In the genomic region with DNA sequence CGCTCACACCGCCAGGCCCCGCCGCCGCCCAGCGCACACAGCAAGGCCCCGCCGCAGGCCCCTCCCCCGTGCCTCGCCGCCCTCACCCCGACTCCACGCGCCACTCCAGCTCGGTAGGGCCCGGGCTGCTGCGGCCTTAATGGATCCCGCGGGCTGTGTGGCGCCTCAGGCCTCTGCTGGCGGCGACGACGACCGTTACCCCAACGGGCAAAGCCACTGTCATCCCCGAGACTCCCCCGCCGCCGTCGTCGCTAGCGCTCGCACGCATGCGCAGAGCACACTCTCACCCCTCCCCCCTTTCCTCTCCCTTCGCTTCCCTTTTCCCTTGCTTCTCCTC, we compare ENCODE assay signal across 1 cellular context.
TF ChIP-seq lines count a peak whose summit lies in the region.

A gene with protein sequence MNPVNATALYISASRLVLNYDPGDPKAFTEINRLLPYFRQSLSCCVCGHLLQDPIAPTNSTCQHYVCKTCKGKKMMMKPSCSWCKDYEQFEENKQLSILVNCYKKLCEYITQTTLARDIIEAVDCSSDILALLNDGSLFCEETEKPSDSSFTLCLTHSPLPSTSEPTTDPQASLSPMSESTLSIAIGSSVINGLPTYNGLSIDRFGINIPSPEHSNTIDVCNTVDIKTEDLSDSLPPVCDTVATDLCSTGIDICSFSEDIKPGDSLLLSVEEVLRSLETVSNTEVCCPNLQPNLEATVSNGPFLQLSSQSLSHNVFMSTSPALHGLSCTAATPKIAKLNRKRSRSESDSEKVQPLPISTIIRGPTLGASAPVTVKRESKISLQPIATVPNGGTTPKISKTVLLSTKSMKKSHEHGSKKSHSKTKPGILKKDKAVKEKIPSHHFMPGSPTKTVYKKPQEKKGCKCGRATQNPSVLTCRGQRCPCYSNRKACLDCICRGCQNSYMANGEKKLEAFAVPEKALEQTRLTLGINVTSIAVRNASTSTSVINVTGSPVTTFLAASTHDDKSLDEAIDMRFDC (minus strand): TSS at position 272 of the 337 bp plus-strand sequence. CDS start 1,222 bp downstream, outside the sequence.

TF ChIP-seq in HepG2, 621 proteins besides CTCF, POLR2A, EP300 and RAD21 (continued from another document):
- TF ChIP-seq PHF20 (CRISPR knock-in tag; IDR thresholded peaks at IDR 0.05): peak; percentile 15; the same call in 1 of the 2 replicates
- TF ChIP-seq ZNF598 (CRISPR knock-in tag; IDR thresholded peaks at IDR 0.05; ENCODE audit: borderline replicate concordance): no peak
- TF ChIP-seq ZNF343 (CRISPR knock-in tag; IDR thresholded peaks at IDR 0.05): peak; percentile 74; the same call in 1 of the 2 replicates
- no peak for TF ChIP-seq HMGA1 (CRISPR knock-in tag; conservative IDR thresholded peaks at IDR 0.05)
- TF ChIP-seq ZBTB42 (CRISPR knock-in tag; IDR thresholded peaks at IDR 0.05): peak; percentile 18; the same call in 1 of the 2 replicates
- TF ChIP-seq, protein P1, sequence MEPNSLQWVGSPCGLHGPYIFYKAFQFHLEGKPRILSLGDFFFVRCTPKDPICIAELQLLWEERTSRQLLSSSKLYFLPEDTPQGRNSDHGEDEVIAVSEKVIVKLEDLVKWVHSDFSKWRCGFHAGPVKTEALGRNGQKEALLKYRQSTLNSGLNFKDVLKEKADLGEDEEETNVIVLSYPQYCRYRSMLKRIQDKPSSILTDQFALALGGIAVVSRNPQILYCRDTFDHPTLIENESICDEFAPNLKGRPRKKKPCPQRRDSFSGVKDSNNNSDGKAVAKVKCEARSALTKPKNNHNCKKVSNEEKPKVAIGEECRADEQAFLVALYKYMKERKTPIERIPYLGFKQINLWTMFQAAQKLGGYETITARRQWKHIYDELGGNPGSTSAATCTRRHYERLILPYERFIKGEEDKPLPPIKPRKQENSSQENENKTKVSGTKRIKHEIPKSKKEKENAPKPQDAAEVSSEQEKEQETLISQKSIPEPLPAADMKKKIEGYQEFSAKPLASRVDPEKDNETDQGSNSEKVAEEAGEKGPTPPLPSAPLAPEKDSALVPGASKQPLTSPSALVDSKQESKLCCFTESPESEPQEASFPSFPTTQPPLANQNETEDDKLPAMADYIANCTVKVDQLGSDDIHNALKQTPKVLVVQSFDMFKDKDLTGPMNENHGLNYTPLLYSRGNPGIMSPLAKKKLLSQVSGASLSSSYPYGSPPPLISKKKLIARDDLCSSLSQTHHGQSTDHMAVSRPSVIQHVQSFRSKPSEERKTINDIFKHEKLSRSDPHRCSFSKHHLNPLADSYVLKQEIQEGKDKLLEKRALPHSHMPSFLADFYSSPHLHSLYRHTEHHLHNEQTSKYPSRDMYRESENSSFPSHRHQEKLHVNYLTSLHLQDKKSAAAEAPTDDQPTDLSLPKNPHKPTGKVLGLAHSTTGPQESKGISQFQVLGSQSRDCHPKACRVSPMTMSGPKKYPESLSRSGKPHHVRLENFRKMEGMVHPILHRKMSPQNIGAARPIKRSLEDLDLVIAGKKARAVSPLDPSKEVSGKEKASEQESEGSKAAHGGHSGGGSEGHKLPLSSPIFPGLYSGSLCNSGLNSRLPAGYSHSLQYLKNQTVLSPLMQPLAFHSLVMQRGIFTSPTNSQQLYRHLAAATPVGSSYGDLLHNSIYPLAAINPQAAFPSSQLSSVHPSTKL (CRISPR knock-in tag; IDR thresholded peaks at IDR 0.05): no peak
- TF ChIP-seq, protein P2, sequence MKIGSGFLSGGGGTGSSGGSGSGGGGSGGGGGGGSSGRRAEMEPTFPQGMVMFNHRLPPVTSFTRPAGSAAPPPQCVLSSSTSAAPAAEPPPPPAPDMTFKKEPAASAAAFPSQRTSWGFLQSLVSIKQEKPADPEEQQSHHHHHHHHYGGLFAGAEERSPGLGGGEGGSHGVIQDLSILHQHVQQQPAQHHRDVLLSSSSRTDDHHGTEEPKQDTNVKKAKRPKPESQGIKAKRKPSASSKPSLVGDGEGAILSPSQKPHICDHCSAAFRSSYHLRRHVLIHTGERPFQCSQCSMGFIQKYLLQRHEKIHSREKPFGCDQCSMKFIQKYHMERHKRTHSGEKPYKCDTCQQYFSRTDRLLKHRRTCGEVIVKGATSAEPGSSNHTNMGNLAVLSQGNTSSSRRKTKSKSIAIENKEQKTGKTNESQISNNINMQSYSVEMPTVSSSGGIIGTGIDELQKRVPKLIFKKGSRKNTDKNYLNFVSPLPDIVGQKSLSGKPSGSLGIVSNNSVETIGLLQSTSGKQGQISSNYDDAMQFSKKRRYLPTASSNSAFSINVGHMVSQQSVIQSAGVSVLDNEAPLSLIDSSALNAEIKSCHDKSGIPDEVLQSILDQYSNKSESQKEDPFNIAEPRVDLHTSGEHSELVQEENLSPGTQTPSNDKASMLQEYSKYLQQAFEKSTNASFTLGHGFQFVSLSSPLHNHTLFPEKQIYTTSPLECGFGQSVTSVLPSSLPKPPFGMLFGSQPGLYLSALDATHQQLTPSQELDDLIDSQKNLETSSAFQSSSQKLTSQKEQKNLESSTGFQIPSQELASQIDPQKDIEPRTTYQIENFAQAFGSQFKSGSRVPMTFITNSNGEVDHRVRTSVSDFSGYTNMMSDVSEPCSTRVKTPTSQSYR (CRISPR knock-in tag; IDR thresholded peaks at IDR 0.05; ENCODE audit: borderline replicate concordance): peak; percentile 75; the same call in 1 of the 2 replicates
- no peak for TF ChIP-seq ZNF484 (CRISPR knock-in tag; IDR thresholded peaks at IDR 0.05; ENCODE audit: borderline replicate concordance, low read depth)
- no peak for TF ChIP-seq ZNF878 (CRISPR knock-in tag; IDR thresholded peaks at IDR 0.05)
- TF ChIP-seq, protein P3, sequence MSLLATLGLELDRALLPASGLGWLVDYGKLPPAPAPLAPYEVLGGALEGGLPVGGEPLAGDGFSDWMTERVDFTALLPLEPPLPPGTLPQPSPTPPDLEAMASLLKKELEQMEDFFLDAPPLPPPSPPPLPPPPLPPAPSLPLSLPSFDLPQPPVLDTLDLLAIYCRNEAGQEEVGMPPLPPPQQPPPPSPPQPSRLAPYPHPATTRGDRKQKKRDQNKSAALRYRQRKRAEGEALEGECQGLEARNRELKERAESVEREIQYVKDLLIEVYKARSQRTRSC (CRISPR knock-in tag; IDR thresholded peaks at IDR 0.05; ENCODE audit: low read depth): no peak
- no peak for TF ChIP-seq MXD4 (CRISPR knock-in tag; IDR thresholded peaks at IDR 0.05)
- TF ChIP-seq ZNF260 (CRISPR knock-in tag; IDR thresholded peaks at IDR 0.05; ENCODE audit: borderline replicate concordance, low read depth): no peak
- TF ChIP-seq CHD2 (IDR thresholded peaks at IDR 0.05; ENCODE audit: low read depth, low read length): peak; percentile 68; the same call in 1 of the 2 replicates
- TF ChIP-seq, protein P4, sequence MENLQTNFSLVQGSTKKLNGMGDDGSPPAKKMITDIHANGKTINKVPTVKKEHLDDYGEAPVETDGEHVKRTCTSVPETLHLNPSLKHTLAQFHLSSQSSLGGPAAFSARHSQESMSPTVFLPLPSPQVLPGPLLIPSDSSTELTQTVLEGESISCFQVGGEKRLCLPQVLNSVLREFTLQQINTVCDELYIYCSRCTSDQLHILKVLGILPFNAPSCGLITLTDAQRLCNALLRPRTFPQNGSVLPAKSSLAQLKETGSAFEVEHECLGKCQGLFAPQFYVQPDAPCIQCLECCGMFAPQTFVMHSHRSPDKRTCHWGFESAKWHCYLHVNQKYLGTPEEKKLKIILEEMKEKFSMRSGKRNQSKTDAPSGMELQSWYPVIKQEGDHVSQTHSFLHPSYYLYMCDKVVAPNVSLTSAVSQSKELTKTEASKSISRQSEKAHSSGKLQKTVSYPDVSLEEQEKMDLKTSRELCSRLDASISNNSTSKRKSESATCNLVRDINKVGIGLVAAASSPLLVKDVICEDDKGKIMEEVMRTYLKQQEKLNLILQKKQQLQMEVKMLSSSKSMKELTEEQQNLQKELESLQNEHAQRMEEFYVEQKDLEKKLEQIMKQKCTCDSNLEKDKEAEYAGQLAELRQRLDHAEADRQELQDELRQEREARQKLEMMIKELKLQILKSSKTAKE (CRISPR knock-in tag; IDR thresholded peaks at IDR 0.05; ENCODE audit: borderline replicate concordance): peak; percentile 17; the same call in 1 of the 2 replicates
- 0 out of 2 replicates have a peak, but pooled peaks have one; percentile 51 for TF ChIP-seq ZNF296 (CRISPR knock-in tag; conservative IDR thresholded peaks at IDR 0.05)
- TF ChIP-seq, protein P5, sequence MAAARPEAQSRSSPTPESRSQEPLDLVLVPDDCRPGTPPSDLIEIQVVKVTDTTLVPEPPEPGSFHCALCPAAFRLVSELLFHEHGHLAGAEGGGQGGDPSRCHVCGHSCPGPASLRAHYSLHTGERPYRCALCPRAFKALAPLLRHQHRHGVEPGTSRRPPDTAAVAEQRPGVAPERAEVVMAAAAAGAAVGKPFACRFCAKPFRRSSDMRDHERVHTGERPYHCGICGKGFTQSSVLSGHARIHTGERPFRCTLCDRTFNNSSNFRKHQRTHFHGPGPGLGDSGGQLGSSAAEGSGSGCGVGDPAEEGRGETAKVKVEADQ (CRISPR knock-in tag; IDR thresholded peaks at IDR 0.05; ENCODE audit: borderline replicate concordance): peak; percentile 3; the same call in 1 of the 2 replicates
- TF ChIP-seq, protein P6, sequence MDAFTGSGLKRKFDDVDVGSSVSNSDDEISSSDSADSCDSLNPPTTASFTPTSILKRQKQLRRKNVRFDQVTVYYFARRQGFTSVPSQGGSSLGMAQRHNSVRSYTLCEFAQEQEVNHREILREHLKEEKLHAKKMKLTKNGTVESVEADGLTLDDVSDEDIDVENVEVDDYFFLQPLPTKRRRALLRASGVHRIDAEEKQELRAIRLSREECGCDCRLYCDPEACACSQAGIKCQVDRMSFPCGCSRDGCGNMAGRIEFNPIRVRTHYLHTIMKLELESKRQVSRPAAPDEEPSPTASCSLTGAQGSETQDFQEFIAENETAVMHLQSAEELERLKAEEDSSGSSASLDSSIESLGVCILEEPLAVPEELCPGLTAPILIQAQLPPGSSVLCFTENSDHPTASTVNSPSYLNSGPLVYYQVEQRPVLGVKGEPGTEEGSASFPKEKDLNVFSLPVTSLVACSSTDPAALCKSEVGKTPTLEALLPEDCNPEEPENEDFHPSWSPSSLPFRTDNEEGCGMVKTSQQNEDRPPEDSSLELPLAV (CRISPR knock-in tag; conservative IDR thresholded peaks at IDR 0.05; ENCODE audit: low read depth): no peak; the same call in 1 of the 2 replicates
- TF ChIP-seq ZNF12 (CRISPR knock-in tag; IDR thresholded peaks at IDR 0.05): no peak
- TF ChIP-seq ZNF557 (CRISPR knock-in tag; IDR thresholded peaks at IDR 0.05): no peak
- no peak for TF ChIP-seq ZC3H4 (CRISPR knock-in tag; IDR thresholded peaks at IDR 0.05; ENCODE audit: borderline replicate concordance)
- TF ChIP-seq MAZ (IDR thresholded peaks at IDR 0.05; ENCODE audit: borderline replicate concordance, low read depth, low read length): peak; percentile 88; the same call in 1 of the 2 replicates
- TF ChIP-seq MAZ (CRISPR knock-in tag; IDR thresholded peaks at IDR 0.05; ENCODE audit: low read depth): no peak; the same call in 1 of the 2 replicates
- peak; percentile 53; the same call in 1 of the 2 replicates for TF ChIP-seq CAMTA2 (CRISPR knock-in tag; IDR thresholded peaks at IDR 0.05; ENCODE audit: borderline replicate concordance)
- TF ChIP-seq HOXA3 (CRISPR knock-in tag; IDR thresholded peaks at IDR 0.05): no peak
- TF ChIP-seq THAP11 (CRISPR knock-in tag; IDR thresholded peaks at IDR 0.05): peak; percentile 12
- TF ChIP-seq ZNF24 (IDR thresholded peaks at IDR 0.05): no peak
- TF ChIP-seq, protein P7, sequence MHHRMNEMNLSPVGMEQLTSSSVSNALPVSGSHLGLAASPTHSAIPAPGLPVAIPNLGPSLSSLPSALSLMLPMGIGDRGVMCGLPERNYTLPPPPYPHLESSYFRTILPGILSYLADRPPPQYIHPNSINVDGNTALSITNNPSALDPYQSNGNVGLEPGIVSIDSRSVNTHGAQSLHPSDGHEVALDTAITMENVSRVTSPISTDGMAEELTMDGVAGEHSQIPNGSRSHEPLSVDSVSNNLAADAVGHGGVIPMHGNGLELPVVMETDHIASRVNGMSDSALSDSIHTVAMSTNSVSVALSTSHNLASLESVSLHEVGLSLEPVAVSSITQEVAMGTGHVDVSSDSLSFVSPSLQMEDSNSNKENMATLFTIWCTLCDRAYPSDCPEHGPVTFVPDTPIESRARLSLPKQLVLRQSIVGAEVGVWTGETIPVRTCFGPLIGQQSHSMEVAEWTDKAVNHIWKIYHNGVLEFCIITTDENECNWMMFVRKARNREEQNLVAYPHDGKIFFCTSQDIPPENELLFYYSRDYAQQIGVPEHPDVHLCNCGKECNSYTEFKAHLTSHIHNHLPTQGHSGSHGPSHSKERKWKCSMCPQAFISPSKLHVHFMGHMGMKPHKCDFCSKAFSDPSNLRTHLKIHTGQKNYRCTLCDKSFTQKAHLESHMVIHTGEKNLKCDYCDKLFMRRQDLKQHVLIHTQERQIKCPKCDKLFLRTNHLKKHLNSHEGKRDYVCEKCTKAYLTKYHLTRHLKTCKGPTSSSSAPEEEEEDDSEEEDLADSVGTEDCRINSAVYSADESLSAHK (CRISPR knock-in tag; IDR thresholded peaks at IDR 0.05; ENCODE audit: borderline replicate concordance): peak; percentile 68; the same call in 1 of the 2 replicates
- TF ChIP-seq ELF4 (CRISPR knock-in tag; IDR thresholded peaks at IDR 0.05; ENCODE audit: borderline replicate concordance): 0 out of 2 replicates have a peak, but pooled peaks have one; percentile 17
- 0 out of 2 replicates have a peak, but pooled peaks have one; percentile 82 for TF ChIP-seq ZNF816 (CRISPR knock-in tag; IDR thresholded peaks at IDR 0.05; ENCODE audit: borderline replicate concordance)
- TF ChIP-seq NAIF1 (CRISPR knock-in tag; IDR thresholded peaks at IDR 0.05; ENCODE audit: borderline replicate concordance): 0 out of 2 replicates have a peak, but pooled peaks have one; percentile 18
- TF ChIP-seq MEIS1 (CRISPR knock-in tag; IDR thresholded peaks at IDR 0.05; ENCODE audit: borderline replicate concordance): no peak
